8 cellular contexts compared by ENCODE assay signal in genomic region chr22:43812149-43812842, GRCh38. TPM values are rescaled to one million over a fixed set of nuclear protein-coding genes. Genes with fewer than 3 reads are reported as not detected.
DNase-seq lines count a peak whose midpoint lies in the region; ATAC-seq and TF ChIP-seq lines count a peak whose summit lies in the region.

EFCAB6 (minus strand) TSS chr22:43812305; CDS start chr22:43782318, 29,987 bp downstream.

- TF ChIP-seq CTCF in esophagus squamous epithelium (IDR thresholded peaks at IDR 0.05) = no peak

- 0 to 14% methylated on average over 1 to 7 of the region's 55 CpGs for WGBS in esophagus squamous epithelium, 2 donors

- H3K9me3 ChIP-seq in esophagus squamous epithelium = no peaks in the 10 kb centered on the region

- intact Hi-C loops in esophagus squamous epithelium (cut with DNase I) = no loop called here

- peaks cover 6 to 22% (median 14%) of the 10 kb centered on the region in 3 donors for H3K4me1 ChIP-seq in esophagus squamous epithelium

- ATAC-seq in GM21423 (IDR thresholded peaks at IDR 0.05; ENCODE audit: unreplicated experiment) = peak; percentile 82

- no peaks in the 10 kb centered on the region for H3K36me3 ChIP-seq in esophagus squamous epithelium

- DNase-seq in COR-L47 (lab: John Stamatoyannopoulos, UW) (peak; percentile 95), HuH-7 (ENCODE audit: low spot score) (peak; percentile 56), esophagus squamous epithelium (lab: John Stamatoyannopoulos, UW) (peak; percentile 31), myocyte (ENCODE audit: low read depth) (peak; percentile 96)
- peak; percentile 91 to 93 for DNase-seq in activated T-cell treated with anti-CD3 and anti-CD28 coated beads, Interleukin-2, amount 50 U/mL, for 48 hours
- peak; percentile 81 for DNase-seq in stimulated activated CD8-positive, alpha-beta memory T cell treated with anti-CD3 and anti-CD28 coated beads, Interleukin-7, amount 100 ng/mL, for 24 hours (ENCODE audit: low read depth)

- H3K4me3 ChIP-seq in esophagus squamous epithelium = peak within 1 kb of the TSS; percentile 88 to 98 (median 94)

- TF ChIP-seq POLR2A in esophagus squamous epithelium (IDR thresholded peaks at IDR 0.05) = peak in 1 of 4 donors; percentile 44

- H3K27ac ChIP-seq in esophagus squamous epithelium = peak within 1 kb of the TSS; percentile 83 to 88 (median 86)

- no peaks in the 10 kb centered on the region for H3K27me3 ChIP-seq in esophagus squamous epithelium

TF ChIP-seq in PFSK-1, 5 proteins besides CTCF, POLR2A, EP300 and RAD21:
- TF ChIP-seq FOXP2 (optimal IDR thresholded peaks at IDR 0.05; ENCODE audit: borderline replicate concordance, extremely low read depth, extremely low read length, insufficient read depth) (peak; percentile 14), TAF1 (IDR thresholded peaks at IDR 0.05; ENCODE audit: borderline replicate concordance, insufficient read depth, low read length) (no peak), SIN3A (IDR thresholded peaks at IDR 0.05; ENCODE audit: borderline replicate concordance, insufficient read depth, low read length) (peak; percentile 79; the same call in 1 of the 2 replicates), REST (IDR thresholded peaks at IDR 0.05; ENCODE audit: insufficient read depth in 1 of 2, low read depth in 2 of 2, low read length in 2 of 2) (no peak), POLR2AphosphoS5 (IDR thresholded peaks at IDR 0.05; ENCODE audit: low read depth, low read length) (peak; percentile 38; the same call in 1 of the 2 replicates)

RNA-seq across cellular contexts. Expression of gene EFCAB6, which starts in this region (rescaled TPM):
- polyA plus RNA-seq in PFSK-1 (2012; ENCODE audit: insufficient read length, low read depth) = 0.26 TPM
- total RNA-seq in esophagus squamous epithelium = 1 to 10 TPM in 2 of 4 donors, under 1 TPM in 2; 0.22 to 1.5 (median 0.90) TPM
- total RNA-seq in myocyte = 2.7 and 4.6 TPM in 2 replicates
- polyA plus RNA-seq in myocyte (2012) = 1.3 TPM

Comparison
In these comparisons a context has a peak if more than half of its experiments do, and no peak if none do; other contexts are left out.
1. Peak in every context shown above with its lines: DNase-seq, ATAC-seq, H3K4me3 ChIP-seq and H3K27ac ChIP-seq.
2. DNase-seq: peak in every context shown above with its lines; median percentile 96 in myocyte; 95 in COR-L47; 92 in activated T-cell treated with anti-CD3 and anti-CD28 coated beads, Interleukin-2, amount 50 U/mL, for 48 hours; 81 in stimulated activated CD8-positive, alpha-beta memory T cell treated with anti-CD3 and anti-CD28 coated beads, Interleukin-7, amount 100 ng/mL, for 24 hours; 56 in HuH-7; 31 in esophagus squamous epithelium.